In the genomic region with DNA sequence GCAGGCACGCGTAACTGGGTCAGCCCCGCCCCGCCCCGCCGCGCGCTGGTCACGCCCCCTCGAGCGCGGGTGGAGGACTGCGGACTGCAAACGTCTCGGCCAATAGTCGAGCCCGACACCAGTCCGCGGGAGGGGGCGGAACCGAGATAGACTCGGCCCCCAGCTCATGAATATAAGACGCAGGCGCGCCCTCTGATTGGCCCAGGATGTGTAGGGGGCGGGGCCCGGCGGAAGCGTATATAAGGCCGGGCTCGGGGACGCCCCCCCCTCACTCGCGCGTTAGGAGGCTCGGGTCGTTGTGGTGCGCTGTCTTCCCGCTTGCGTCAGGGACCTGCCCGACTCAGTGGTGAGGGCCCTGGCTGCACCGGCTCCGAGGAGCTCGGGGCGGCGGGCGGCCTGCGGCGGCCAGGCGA, we compare ENCODE assay signal across 8 cellular contexts. TPM values are rescaled to one million over a fixed set of nuclear protein-coding genes. Genes with fewer than 3 reads are reported as not detected.
A peak's percentile ranks its signal among the peaks of the same experiment; 100 is the strongest.
DNase-seq lines count a peak whose midpoint lies in the region; ATAC-seq and TF ChIP-seq lines count a peak whose summit lies in the region.

TSS of gene CIRBP (plus strand) at position 268 of the 413 bp plus-strand sequence. CDS start 1,602 bp downstream, outside the sequence.

- no CpG with 5 or more reads among the region's 50 CpGs for WGBS in right lobe of liver (ENCODE audit: insufficient coverage, low coverage, low lambda C conversion rate, missing lambda C conversion rate)

- TF ChIP-seq CTCF in CD14-positive monocyte (IDR thresholded peaks at IDR 0.05) (no peak), right lobe of liver (IDR thresholded peaks at IDR 0.05) (no peak)

- H3K9me3 ChIP-seq in right lobe of liver, result no peaks in the 10 kb centered on the region

- no peaks in the 10 kb centered on the region for H3K27me3 ChIP-seq in right lobe of liver

- ATAC-seq in GM19397 (IDR thresholded peaks at IDR 0.05; ENCODE audit: unreplicated experiment) (peak; percentile 46), HG03575 (IDR thresholded peaks at IDR 0.05; ENCODE audit: extremely low read depth, insufficient number of reproducible peaks, low FRiP score, unreplicated experiment) (peak; percentile 38), right lobe of liver (peak; percentile 63 to 81 (median 78))

- DNase-seq in CD14-positive monocyte (ENCODE audit: low spot score) (peak; percentile 100), NCI-H82 treated with DMSO at 0.1 percent for 48 hours (lab: John Stamatoyannopoulos, UW; ENCODE audit: unreplicated experiment) (peak; percentile 87), dermis microvascular lymphatic vessel endothelial cell (ENCODE audit: low read depth in 2 of 2) (peak; percentile 96 to 100), right lobe of liver (peak; percentile 100)
- peak; percentile 100 for DNase-seq in activated CD4-positive, alpha-beta T cell treated with anti-CD3 and anti-CD28 coated beads, Interleukin-2, amount 50 U/mL, for 48 hours
- peak; percentile 99 for DNase-seq in stimulated activated CD4-positive, alpha-beta T cell treated with anti-CD3 and anti-CD28 coated beads, Interleukin-4, amount 100 ng/mL, for 24 hours

- H3K36me3 Mint-ChIP-seq in CD14-positive monocyte, result peaks cover 34 to 40% of the 10 kb centered on the region in 2 donors

- intact Hi-C loops in CD14-positive monocyte (cut with micrococcal nuclease), result loop anchor here in 1 of 2 donors (5.0 kb wide), 1 partner anchor 167 kb away; the partner anchor contains the start of gene GPX4
- intact Hi-C loops in right lobe of liver (cut with DNase I), result no loop called here

- H3K4me1 Mint-ChIP-seq in CD14-positive monocyte, result peaks cover 72% of the 10 kb centered on the region

- peaks cover 6 to 14% (median 9%) of the 10 kb centered on the region in 3 donors for H3K27me3 Mint-ChIP-seq in CD14-positive monocyte (ENCODE audit: low read depth in 3 of 3)

- peaks cover 0 to 65% (median 26%) of the 10 kb centered on the region in 4 donors for H3K4me1 ChIP-seq in right lobe of liver

- peak within 1 kb of the TSS; percentile 82 to 89 for H3K4me3 Mint-ChIP-seq in CD14-positive monocyte

- peak within 1 kb of the TSS; percentile 88 to 99 (median 97) for H3K27ac ChIP-seq in right lobe of liver

- peaks cover 0 to 2% (median 0%) of the 10 kb centered on the region in 7 donors for H3K9me3 Mint-ChIP-seq in CD14-positive monocyte

- peak within 1 kb of the TSS; percentile 84 to 94 (median 91) for H3K27ac Mint-ChIP-seq in CD14-positive monocyte

- H3K4me3 ChIP-seq in right lobe of liver, result peak within 1 kb of the TSS; percentile 55 to 87 (median 69)

- peaks cover 10 to 34% (median 23%) of the 10 kb centered on the region in 4 donors for H3K36me3 ChIP-seq in right lobe of liver

- TF ChIP-seq POLR2A in right lobe of liver (IDR thresholded peaks at IDR 0.05), result peak; percentile 97

RNA-seq across cellular contexts. Expression of gene CIRBP, which starts in this region (rescaled TPM):
- 10 to 100 TPM; 39.6 to 51.1 TPM for polyA plus RNA-seq in CD14-positive monocyte
- total RNA-seq in dermis microvascular lymphatic vessel endothelial cell (118 and 189 TPM in 2 replicates), right lobe of liver (100 to 1,000 TPM in 2 of 6 experiments, 10 to 100 TPM in 4; 69.2 to 111 (median 89.5) TPM)

Comparison
In these comparisons a context has a peak if more than half of its experiments do, and no peak if none do; other contexts are left out.
1. Peak in every context shown above with its lines: DNase-seq, ATAC-seq, H3K4me3 ChIP-seq and H3K27ac ChIP-seq.